In genomic region chr20:57117296-57117695, GRCh38 we compare ENCODE assay signal across 3 cellular contexts.
A peak's percentile ranks its signal among the peaks of the same experiment; 100 is the strongest.
TF ChIP-seq lines count a peak whose summit lies in the region.

No MANE protein-coding gene starts in this region.

TF ChIP-seq in GM23338, 12 proteins besides CTCF, POLR2A, EP300 and RAD21 (continues in another document):
- TF ChIP-seq REST (IDR thresholded peaks at IDR 0.05; ENCODE audit: unreplicated experiment) (no peak), POLR2AphosphoS5 (IDR thresholded peaks at IDR 0.05; ENCODE audit: low read depth) (no peak), ETS1 (IDR thresholded peaks at IDR 0.05) (no peak), EZH2 (IDR thresholded peaks at IDR 0.05; ENCODE audit: low read depth, unreplicated experiment) (no peak), CREB1 (CRISPR knock-in tag; IDR thresholded peaks at IDR 0.05; ENCODE audit: low read depth) (no peak), EZH2phosphoT487 (IDR thresholded peaks at IDR 0.05; ENCODE audit: unreplicated experiment) (no peak), ZNF331 (CRISPR knock-in tag; IDR thresholded peaks at IDR 0.05; ENCODE audit: low read depth) (no peak), JUNB (IDR thresholded peaks at IDR 0.05; ENCODE audit: unreplicated experiment) (no peak)

TF ChIP-seq in HCT116, 20 proteins besides CTCF, POLR2A, EP300 and RAD21:
- TF ChIP-seq SP1 (IDR thresholded peaks at IDR 0.05; ENCODE audit: low read depth) (no peak), ZFX (IDR thresholded peaks at IDR 0.05) (no peak), ZNF274 (IDR thresholded peaks at IDR 0.05; ENCODE audit: low read depth, low read length) (no peak), EZH2phosphoT487 (IDR thresholded peaks at IDR 0.05; ENCODE audit: borderline replicate concordance) (no peak), JUND (IDR thresholded peaks at IDR 0.05) (no peak), CEBPB (IDR thresholded peaks at IDR 0.05; ENCODE audit: low read depth) (no peak)

TF ChIP-seq in H1, 55 proteins besides CTCF, POLR2A, EP300 and RAD21:
- 0 out of 2 replicates have a peak, but pooled peaks have one; percentile 42 for TF ChIP-seq E2F6 (IDR thresholded peaks at IDR 0.05)
- TF ChIP-seq RFX5 (IDR thresholded peaks at IDR 0.05; ENCODE audit: borderline replicate concordance, low read depth, low read length), result no peak
- no peak for TF ChIP-seq SIRT6 (IDR thresholded peaks at IDR 0.05; ENCODE audit: low read length)
- TF ChIP-seq NANOG (IDR thresholded peaks at IDR 0.05; ENCODE audit: insufficient read depth, low read depth, low read length, poor library complexity, severe bottlenecking), result no peak
- no peak for TF ChIP-seq TAF7 (optimal IDR thresholded peaks at IDR 0.05; ENCODE audit: borderline replicate concordance, low read depth, low read length)
